8 cellular contexts compared by ENCODE assay signal in genomic region chr16:22205577-22206012, GRCh38. TPM values are rescaled to one million over a fixed set of nuclear protein-coding genes. Genes with fewer than 3 reads are reported as not detected.
DNase-seq lines count a peak whose midpoint lies in the region; ATAC-seq and TF ChIP-seq lines count a peak whose summit lies in the region.

No MANE protein-coding gene starts in this region.

- H3K9me3 Mint-ChIP-seq in CD8-positive, alpha-beta memory T cell: no peaks in the 10 kb centered on the region
- no peaks in the 10 kb centered on the region for H3K9me3 Mint-ChIP-seq in osteocyte (ENCODE audit: unreplicated experiment)

- H3K27me3 ChIP-seq in CD8-positive, alpha-beta memory T cell (ENCODE audit: insufficient read depth, low read length, poor library complexity, severe bottlenecking): no peaks in the 10 kb centered on the region
- no peaks in the 10 kb centered on the region for H3K27me3 ChIP-seq in Panc1 (ENCODE audit: control insufficient read depth, insufficient read depth, low read length)

- intact Hi-C loops in Panc1 (cut with micrococcal nuclease; ENCODE audit: unreplicated experiment): no loop called here

- no peaks in the 10 kb centered on the region for H3K27me3 Mint-ChIP-seq in CD8-positive, alpha-beta memory T cell
- no peaks in the 10 kb centered on the region for H3K27me3 Mint-ChIP-seq in osteocyte (ENCODE audit: unreplicated experiment)

- H3K4me1 Mint-ChIP-seq in CD8-positive, alpha-beta memory T cell: peaks cover 22 to 33% (median 32%) of the 10 kb centered on the region in 3 donors
- H3K4me1 Mint-ChIP-seq in osteocyte (ENCODE audit: unreplicated experiment): peaks cover 39% of the 10 kb centered on the region

- in situ Hi-C loops in Panc1 (cut with HindIII; ENCODE audit: low pct_unique_long_range_greater_than_20kb, low sequenced_read_pairs): no loop called here

- ATAC-seq in Panc1 (no peak), GM18907 (IDR thresholded peaks at IDR 0.05; ENCODE audit: unreplicated experiment) (no peak), left lobe of liver (no peak), GM19455 (IDR thresholded peaks at IDR 0.05; ENCODE audit: unreplicated experiment) (no peak)

- no TSS peak for BruUV-seq in Panc1 (replicated peaks; lab: Mats Ljungman, UMichigan)

- no peaks in the 10 kb centered on the region for H3K36me3 ChIP-seq in CD8-positive, alpha-beta memory T cell (ENCODE audit: insufficient read depth, low read length)
- no peaks in the 10 kb centered on the region; the same call in 1 of the 2 replicates for H3K36me3 ChIP-seq in Panc1 (ENCODE audit: control insufficient read depth, insufficient read depth, low read length)

- peaks cover 19% of the 10 kb centered on the region for H3K4me1 ChIP-seq in CD8-positive, alpha-beta memory T cell (ENCODE audit: insufficient read depth, low read length)
- H3K4me1 ChIP-seq in Panc1 (ENCODE audit: control insufficient read depth, insufficient read depth, low read length): peaks cover 17% of the 10 kb centered on the region

- H3K27ac ChIP-seq in CD8-positive, alpha-beta memory T cell (ENCODE audit: low read depth, low read length): peak overlapping the region; percentile 63
- H3K27ac ChIP-seq in Panc1 (ENCODE audit: low read length): peak overlapping the region; percentile 88

- peak overlapping the region in 7 of 8 donors; percentile 40 to 90 (median 80) for H3K27ac Mint-ChIP-seq in CD8-positive, alpha-beta memory T cell
- peak overlapping the region; percentile 95 for H3K27ac Mint-ChIP-seq in osteocyte (ENCODE audit: unreplicated experiment)

- H3K4me3 Mint-ChIP-seq in CD8-positive, alpha-beta memory T cell: peak overlapping the region; percentile 86 to 97 (median 94)
- peak overlapping the region; percentile 91 for H3K4me3 Mint-ChIP-seq in osteocyte (ENCODE audit: unreplicated experiment)

- POLR2A ChIA-PET in CD8-positive, alpha-beta memory T cell (lab: Charles Lee): interaction anchor here (0.6 to 2.0 kb wide), 6 partner anchors 10 to 205 kb away, joined by 3 to 16 read pairs (median 6); partner anchors contain the start of gene POLR3E
- POLR2A ChIA-PET in Panc1 (lab: Charles Lee): interaction anchor here (0.6 kb wide), 1 partner anchor 84 kb away, joined by 3 read pairs; no protein-coding TSS in a partner anchor

- no peak for DNase-seq in CD8-positive, alpha-beta memory T cell
- no peak for DNase-seq in Panc1 (ENCODE audit: low read depth, low spot score)
- DNase-seq in epithelial cell of esophagus (ENCODE audit: low read depth): no peak
- DNase-seq in osteocyte (ENCODE audit: extremely low spot score, unreplicated experiment): no peak
- DNase-seq in left lobe of liver (ENCODE audit: low spot score): no peak
- no peak for DNase-seq in ecto neural progenitor cell (ENCODE audit: low spot score)

- no peaks in the 10 kb centered on the region for H3K9me3 ChIP-seq in CD8-positive, alpha-beta memory T cell (ENCODE audit: low read length)
- no peaks in the 10 kb centered on the region for H3K9me3 ChIP-seq in Panc1 (ENCODE audit: control insufficient read depth, insufficient read depth, low read depth, low read length)

- CTCF ChIA-PET in CD8-positive, alpha-beta memory T cell (lab: Charles Lee): interaction anchor here (0.8 to 5.4 kb wide), 19 partner anchors 8 to 205 kb away, joined by 3 to 26 read pairs (median 5); partner anchors contain the start of genes PDZD9 and POLR3E
- CTCF ChIA-PET in Panc1 (lab: Charles Lee): interaction anchor here (0.5 to 1.9 kb wide), 4 partner anchors 9 to 95 kb away, joined by 3 to 9 read pairs (median 6); no protein-coding TSS in a partner anchor

- peaks cover 0 to 7% (median 0%) of the 10 kb centered on the region in 3 donors for H3K36me3 Mint-ChIP-seq in CD8-positive, alpha-beta memory T cell
- no peaks in the 10 kb centered on the region for H3K36me3 Mint-ChIP-seq in osteocyte (ENCODE audit: unreplicated experiment)

- TF ChIP-seq CTCF in Panc1 (IDR thresholded peaks at IDR 0.05) (no peak), epithelial cell of esophagus (IDR thresholded peaks at IDR 0.05; ENCODE audit: insufficient read depth, low read depth, low read length, missing control alignments) (no peak), osteocyte (IDR thresholded peaks at IDR 0.05) (no peak)

- H3K4me3 ChIP-seq in CD8-positive, alpha-beta memory T cell (ENCODE audit: low read length): peak overlapping the region; percentile 65
- peak overlapping the region; percentile 70 to 89 for H3K4me3 ChIP-seq in Panc1 (ENCODE audit: low read depth in 2 of 2, low read length in 2 of 2)
- peak overlapping the region; percentile 28 for H3K4me3 ChIP-seq in epithelial cell of esophagus (ENCODE audit: low read length)

RNA-seq across cellular contexts. Expression of gene EEF2K, which starts 0.5 kb away (rescaled TPM):
- 10 to 100 TPM; 27.2 to 28.3 TPM for total RNA-seq in CD8-positive, alpha-beta memory T cell
- polyA plus RNA-seq in CD8-positive, alpha-beta memory T cell: 1.9 TPM
- total RNA-seq in Panc1 (2021; ENCODE audit: unreplicated experiment) (15.0 TPM), osteocyte (23.8 and 26.8 TPM in 2 replicates), left lobe of liver (17.7 TPM)
- polyA plus RNA-seq in Panc1 (2012; ENCODE audit: insufficient read length): 9.8 TPM

RNA-seq across cellular contexts. Expression of gene SDR42E2, which starts 43.3 kb away (rescaled TPM):
- under 1 TPM in 1 of 2 experiments, not detected in 1; 0.11 TPM for total RNA-seq in CD8-positive, alpha-beta memory T cell
- polyA plus RNA-seq in CD8-positive, alpha-beta memory T cell: 0.92 TPM
- total RNA-seq in Panc1 (2021; ENCODE audit: unreplicated experiment) (0.05 TPM), osteocyte (0.13 TPM in 1 of 2 replicates, not detected in the other), left lobe of liver (not detected)
- not detected for polyA plus RNA-seq in Panc1 (2012; ENCODE audit: insufficient read length)

Comparison
In these comparisons a context has a peak if more than half of its experiments do, and no peak if none do; other contexts are left out.
1. H3K4me3 ChIP-seq: peak in every context shown above with its lines; median percentile 80 in Panc1; 65 in CD8-positive, alpha-beta memory T cell; 28 in epithelial cell of esophagus.